Comparison of ENCODE assay signal across 1 cellular context in genomic region chr10:96304241-96304640, GRCh38.
TF ChIP-seq lines count a peak whose summit lies in the region.

Gene DNTT, plus strand, starts transcription at chr10:96304434. Its CDS starts 64 bp downstream, at chr10:96304498.

TF ChIP-seq in GM23338, 12 proteins besides CTCF, POLR2A, EP300 and RAD21:
- TF ChIP-seq, protein P1, sequence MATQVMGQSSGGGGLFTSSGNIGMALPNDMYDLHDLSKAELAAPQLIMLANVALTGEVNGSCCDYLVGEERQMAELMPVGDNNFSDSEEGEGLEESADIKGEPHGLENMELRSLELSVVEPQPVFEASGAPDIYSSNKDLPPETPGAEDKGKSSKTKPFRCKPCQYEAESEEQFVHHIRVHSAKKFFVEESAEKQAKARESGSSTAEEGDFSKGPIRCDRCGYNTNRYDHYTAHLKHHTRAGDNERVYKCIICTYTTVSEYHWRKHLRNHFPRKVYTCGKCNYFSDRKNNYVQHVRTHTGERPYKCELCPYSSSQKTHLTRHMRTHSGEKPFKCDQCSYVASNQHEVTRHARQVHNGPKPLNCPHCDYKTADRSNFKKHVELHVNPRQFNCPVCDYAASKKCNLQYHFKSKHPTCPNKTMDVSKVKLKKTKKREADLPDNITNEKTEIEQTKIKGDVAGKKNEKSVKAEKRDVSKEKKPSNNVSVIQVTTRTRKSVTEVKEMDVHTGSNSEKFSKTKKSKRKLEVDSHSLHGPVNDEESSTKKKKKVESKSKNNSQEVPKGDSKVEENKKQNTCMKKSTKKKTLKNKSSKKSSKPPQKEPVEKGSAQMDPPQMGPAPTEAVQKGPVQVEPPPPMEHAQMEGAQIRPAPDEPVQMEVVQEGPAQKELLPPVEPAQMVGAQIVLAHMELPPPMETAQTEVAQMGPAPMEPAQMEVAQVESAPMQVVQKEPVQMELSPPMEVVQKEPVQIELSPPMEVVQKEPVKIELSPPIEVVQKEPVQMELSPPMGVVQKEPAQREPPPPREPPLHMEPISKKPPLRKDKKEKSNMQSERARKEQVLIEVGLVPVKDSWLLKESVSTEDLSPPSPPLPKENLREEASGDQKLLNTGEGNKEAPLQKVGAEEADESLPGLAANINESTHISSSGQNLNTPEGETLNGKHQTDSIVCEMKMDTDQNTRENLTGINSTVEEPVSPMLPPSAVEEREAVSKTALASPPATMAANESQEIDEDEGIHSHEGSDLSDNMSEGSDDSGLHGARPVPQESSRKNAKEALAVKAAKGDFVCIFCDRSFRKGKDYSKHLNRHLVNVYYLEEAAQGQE (IDR thresholded peaks at IDR 0.05; ENCODE audit: unreplicated experiment): no peak
- no peak for TF ChIP-seq CREB1 (CRISPR knock-in tag; IDR thresholded peaks at IDR 0.05; ENCODE audit: low read depth)
TF ChIP-seq in GM23338: peak in this region for 0.
